In genomic region chr16:89729863-89730574, GRCh38 we compare ENCODE assay signal across 21 cellular contexts. TPM values are rescaled to one million over a fixed set of nuclear protein-coding genes. Genes with fewer than 3 reads are reported as not detected.
A peak's percentile ranks its signal among the peaks of the same experiment; 100 is the strongest.
DNase-seq lines count a peak whose midpoint lies in the region; ATAC-seq and TF ChIP-seq lines count a peak whose summit lies in the region.
"Had no signal": no experiment of that assay in that cellular context is flagged by ENCODE, and none has a peak within 500 bp of the region (broad histone marks: within the 10 kb centered on the region; RNA-seq: fewer than 3 reads in every experiment).

No MANE protein-coding gene starts in this region.

- H2BK20ac ChIP-seq in H9 (ENCODE audit: low read depth, low read length, poor library complexity, severe bottlenecking): no peak overlapping the region

- H3K4me3 Mint-ChIP-seq in activated naive CD8-positive, alpha-beta T cell: no peak overlapping the region
- H3K4me3 Mint-ChIP-seq in activated naive CD8-positive, alpha-beta T cell treated with anti-CD3 and anti-CD28 coated beads, Interleukin-2, amount 50 U/mL, for 24 hours: no peak overlapping the region
- H3K4me3 Mint-ChIP-seq in H9: no peak overlapping the region; a peak in 1 of 5 replicates
- H3K4me3 Mint-ChIP-seq in neural crest cell: peak overlapping the region; percentile 61
- H3K4me3 Mint-ChIP-seq: activated CD4-positive, alpha-beta T cell treated with anti-CD3 and anti-CD28 coated beads, Interleukin-2, amount 10 ng/mL, durations not matched to agents 24 days and 14 days; activated T-cell treated with anti-CD3 and anti-CD28 coated beads, Interleukin-2, amount 50 U/mL, for 4 hours; HFFc6 had no signal

- TF ChIP-seq POLR2A in prostate gland (IDR thresholded peaks at IDR 0.05): no peak

- no peak overlapping the region for H3K9ac ChIP-seq in H9 (ENCODE audit: extremely low read depth, insufficient read length, low read length)

- H3K27me3 Mint-ChIP-seq in activated naive CD8-positive, alpha-beta T cell: no peaks in the 10 kb centered on the region
- H3K27me3 Mint-ChIP-seq in activated naive CD8-positive, alpha-beta T cell treated with anti-CD3 and anti-CD28 coated beads, Interleukin-2, amount 50 U/mL, for 24 hours: no peaks in the 10 kb centered on the region
- H3K27me3 Mint-ChIP-seq in H9 (ENCODE audit: low read depth): peaks cover 2% of the 10 kb centered on the region
- no peaks in the 10 kb centered on the region for H3K27me3 Mint-ChIP-seq in neural crest cell (ENCODE audit: low read depth)
- H3K27me3 Mint-ChIP-seq: activated CD4-positive, alpha-beta T cell treated with anti-CD3 and anti-CD28 coated beads, Interleukin-2, amount 10 ng/mL, durations not matched to agents 24 days and 14 days had no signal

- no peak overlapping the region for H2BK120ac ChIP-seq in H9 (ENCODE audit: low read depth, low read length, poor library complexity, severe bottlenecking)

- H3K4me1 Mint-ChIP-seq in activated naive CD8-positive, alpha-beta T cell (ENCODE audit: low read depth): peaks cover 53% of the 10 kb centered on the region
- peaks cover 29% of the 10 kb centered on the region for H3K4me1 Mint-ChIP-seq in activated naive CD8-positive, alpha-beta T cell treated with anti-CD3 and anti-CD28 coated beads, Interleukin-2, amount 50 U/mL, for 24 hours
- peaks cover 9 to 24% of the 10 kb centered on the region in 2 experiments for H3K4me1 Mint-ChIP-seq in H9
- H3K4me1 Mint-ChIP-seq in neural crest cell: peaks cover 16% of the 10 kb centered on the region

- no peaks in the 10 kb centered on the region for H3K4me1 ChIP-seq in H9 (ENCODE audit: insufficient read depth, low read length)
- H3K4me1 ChIP-seq in prostate gland (replicated peaks): no peaks in the 10 kb centered on the region

- H3K9me3 ChIP-seq in H9 (ENCODE audit: control insufficient read depth, low read depth, low read length) (no peaks in the 10 kb centered on the region), prostate gland (no peaks in the 10 kb centered on the region)
- H3K9me3 ChIP-seq: Peyer's patch, thoracic aorta had no signal

- no peak overlapping the region for H4K8ac ChIP-seq in H9 (replicated peaks; ENCODE audit: insufficient read length, low read depth, low read length)

- no peaks in the 10 kb centered on the region for H4K20me1 ChIP-seq in H9 (ENCODE audit: control insufficient read depth, insufficient read depth, insufficient read length)

- H3K4me3 ChIP-seq in choroid plexus epithelial cell (ENCODE audit: low read depth, low read length) (no peak overlapping the region), prostate gland (no peak overlapping the region)
- H3K4me3 ChIP-seq: hepatocyte, Peyer's patch, smooth muscle cell, thoracic aorta had no signal

- ATAC-seq in activated naive CD8-positive, alpha-beta T cell treated with anti-CD3 and anti-CD28 coated beads, Interleukin-2, amount 50 U/mL, for 24 hours: no peak
- ATAC-seq: activated T-cell treated with anti-CD3 and anti-CD28 coated beads, Interleukin-2, amount 50 U/mL, for 4 hours had no signal

- H3K27ac Mint-ChIP-seq in activated naive CD8-positive, alpha-beta T cell: peak overlapping the region; percentile 46
- no peak overlapping the region for H3K27ac Mint-ChIP-seq in activated naive CD8-positive, alpha-beta T cell treated with anti-CD3 and anti-CD28 coated beads, Interleukin-2, amount 50 U/mL, for 24 hours
- H3K27ac Mint-ChIP-seq in H9: peak overlapping the region in 2 of 3 experiments; percentile 74 to 81; a peak in 4 of 7 replicates
- H3K27ac Mint-ChIP-seq in neural crest cell (ENCODE audit: unreplicated experiment): peak overlapping the region; percentile 19
- H3K27ac Mint-ChIP-seq: activated CD4-positive, alpha-beta T cell treated with anti-CD3 and anti-CD28 coated beads, Interleukin-2, amount 10 ng/mL, durations not matched to agents 24 days and 14 days; HFFc6 had no signal

- no peak overlapping the region for H3K4ac ChIP-seq in H9 (ENCODE audit: low read depth, low read length)

- H3K79me2 ChIP-seq in H9 (ENCODE audit: insufficient read depth, low read length): no peaks in the 10 kb centered on the region
- H3K79me2 ChIP-seq: hepatocyte had no signal

- H4K91ac ChIP-seq in H9 (ENCODE audit: insufficient read length, low read depth, low read length): no peak overlapping the region

- no peak overlapping the region for H3T11ph ChIP-seq in H9 (ENCODE audit: low read length)

- H3K23ac ChIP-seq in H9 (ENCODE audit: insufficient read length, low read depth, low read length): no peak overlapping the region

- no peak overlapping the region for H2AFZ ChIP-seq in H9 (ENCODE audit: low read length)
- H2AFZ ChIP-seq: hepatocyte had no signal

- H3K4me2 ChIP-seq in H9 (ENCODE audit: insufficient read depth, insufficient read length, low read length): no peak overlapping the region
- H3K4me2 ChIP-seq: hepatocyte, smooth muscle cell had no signal

- H3K36me3 ChIP-seq in prostate gland: peaks cover 9 to 32% of the 10 kb centered on the region in 2 donors

- peaks cover 8% of the 10 kb centered on the region for H3K36me3 Mint-ChIP-seq in activated naive CD8-positive, alpha-beta T cell
- peaks cover 38% of the 10 kb centered on the region for H3K36me3 Mint-ChIP-seq in activated naive CD8-positive, alpha-beta T cell treated with anti-CD3 and anti-CD28 coated beads, Interleukin-2, amount 50 U/mL, for 24 hours (ENCODE audit: low read depth)
- peaks cover 24 to 64% (median 61%) of the 10 kb centered on the region in 3 experiments; a peak in 6 of 7 replicates for H3K36me3 Mint-ChIP-seq in H9 (ENCODE audit: insufficient read depth in 1 of 3, low read depth in 3 of 3)
- H3K36me3 Mint-ChIP-seq in neural crest cell (ENCODE audit: low read depth): peaks cover 18% of the 10 kb centered on the region

- H3K27me3 ChIP-seq in H9 (ENCODE audit: insufficient read depth, low read length) (no peaks in the 10 kb centered on the region), prostate gland (replicated peaks; ENCODE audit: insufficient read depth) (no peaks in the 10 kb centered on the region)
- H3K27me3 ChIP-seq: hepatocyte, Peyer's patch had no signal

- H4K5ac ChIP-seq in H9 (ENCODE audit: insufficient read length, low read depth, low read length): no peak overlapping the region

- intact Hi-C loops in prostate gland (cut with DNase I): no loop called here

- no peaks in the 10 kb centered on the region for H3K9me3 Mint-ChIP-seq in activated naive CD8-positive, alpha-beta T cell (ENCODE audit: low read depth)
- no peaks in the 10 kb centered on the region for H3K9me3 Mint-ChIP-seq in activated naive CD8-positive, alpha-beta T cell treated with anti-CD3 and anti-CD28 coated beads, Interleukin-2, amount 50 U/mL, for 24 hours
- H3K9me3 Mint-ChIP-seq in H9: no peaks in the 10 kb centered on the region; a peak in 1 of 5 replicates
- H3K9me3 Mint-ChIP-seq in neural crest cell: no peaks in the 10 kb centered on the region
- H3K9me3 Mint-ChIP-seq: activated CD4-positive, alpha-beta T cell treated with anti-CD3 and anti-CD28 coated beads, Interleukin-2, amount 10 ng/mL, durations not matched to agents 24 days and 14 days; activated T-cell treated with anti-CD3 and anti-CD28 coated beads, Interleukin-2, amount 50 U/mL, for 4 hours; HFFc6 had no signal

- no peak overlapping the region for H3K14ac ChIP-seq in H9 (ENCODE audit: insufficient read depth, low read length)

- WGBS in H9 (ENCODE audit: extremely low coverage, insufficient read length, low lambda C conversion rate): no CpG with 5 or more reads among the region's 13 CpGs
- 66% methylated on average over 13 of the region's 13 CpGs for WGBS in prostate gland

- H2BK12ac ChIP-seq in H9 (ENCODE audit: insufficient read length, low read depth, low read length): no peak overlapping the region

- no peak overlapping the region for H2AK5ac ChIP-seq in H9 (ENCODE audit: insufficient read length, low read length)

- H2BK15ac ChIP-seq in H9 (ENCODE audit: low read depth, low read length): no peak overlapping the region

- H3K79me1 ChIP-seq in H9 (ENCODE audit: insufficient read depth, low read depth, low read length, poor library complexity, severe bottlenecking): no peaks in the 10 kb centered on the region

- H2BK5ac ChIP-seq in H9 (ENCODE audit: insufficient read length, low read length): no peak overlapping the region

- no peak overlapping the region for H3K56ac ChIP-seq in H9 (ENCODE audit: insufficient read length, low read depth, low read length)

- TF ChIP-seq CTCF in H9 (conservative IDR thresholded peaks at IDR 0.05) (no peak), choroid plexus epithelial cell (conservative IDR thresholded peaks at IDR 0.05; ENCODE audit: low read depth, low read length) (no peak), neural crest cell (conservative IDR thresholded peaks at IDR 0.05) (no peak), prostate gland (IDR thresholded peaks at IDR 0.05) (no peak)

- no peak overlapping the region for H3K27ac ChIP-seq in H9 (ENCODE audit: insufficient read length, low read depth, low read length)
- no peak overlapping the region for H3K27ac ChIP-seq in prostate gland
- H3K27ac ChIP-seq: hepatocyte, Peyer's patch, thoracic aorta had no signal

- H3K23me2 ChIP-seq in H9 (ENCODE audit: insufficient read length, low read depth, low read length, poor library complexity, severe bottlenecking): no peaks in the 10 kb centered on the region

- DNase-seq in activated naive CD8-positive, alpha-beta T cell treated with anti-CD3 and anti-CD28 coated beads, Interleukin-2, amount 50 U/mL, for 24 hours: no peak
- no peak for DNase-seq in H9
- peak; percentile 62 for DNase-seq in choroid plexus epithelial cell (ENCODE audit: low read depth)
- no peak for DNase-seq in neural crest cell (ENCODE audit: low read depth, low spot score)
- DNase-seq in NCI-H82 (lab: John Stamatoyannopoulos, UW): no peak
- no peak for DNase-seq in HK-2 (ENCODE audit: unreplicated experiment)
- DNase-seq in prostate gland (ENCODE audit: low spot score): no peak
- DNase-seq: activated CD4-positive, alpha-beta T cell treated with anti-CD3 and anti-CD28 coated beads, Interleukin-2, amount 10 ng/mL, durations not matched to agents 24 days and 14 days; activated T-cell treated with anti-CD3 and anti-CD28 coated beads, Interleukin-2, amount 50 U/mL, for 4 hours; cerebellar nuclear complex; COR-L47; HFFc6; NCI-H187 treated with DMSO at 0.1 percent for 48 hours; NCI-H748 treated with DMSO at 0.1 percent for 48 hours; Peyer's patch; stimulated activated CD4-positive, alpha-beta T cell treated with anti-CD3 and anti-CD28 coated beads, Interleukin-4, amount 100 ng/mL, for 4 hours; stimulated activated CD8-positive, alpha-beta memory T cell treated with anti-CD3 and anti-CD28 coated beads, Interleukin-4, amount 100 ng/mL, for 48 hours had no signal

- no peak overlapping the region for H3K18ac ChIP-seq in H9 (ENCODE audit: insufficient read length, low read depth, low read length)

RNA-seq across cellular contexts. Expression of gene ZNF276, which starts 8.7 kb away (rescaled TPM):
- total RNA-seq in H9 (2021) (17.4 and 18.6 TPM in 2 replicates), neural crest cell (31.6 and 32.9 TPM in 2 replicates), prostate gland (10 to 100 TPM; 18.4 to 46.1 TPM)

RNA-seq across cellular contexts. Expression of gene VPS9D1, which starts 9.3 kb away (rescaled TPM):
- 5.6 and 6.0 TPM in 2 replicates for total RNA-seq in H9 (2021)
- 18.0 and 20.2 TPM in 2 replicates for total RNA-seq in neural crest cell
- 10 to 100 TPM in 1 of 2 donors, 1 to 10 TPM in 1; 8.5 to 16.0 TPM for total RNA-seq in prostate gland

RNA-seq across cellular contexts. Expression of gene SPATA2L, which starts 28.5 kb away (rescaled TPM):
- 27.1 and 27.4 TPM in 2 replicates for total RNA-seq in H9 (2021)
- 8.6 and 10.6 TPM in 2 replicates for total RNA-seq in neural crest cell
- total RNA-seq in prostate gland: 10 to 100 TPM; 15.6 to 19.7 TPM

RNA-seq across cellular contexts. Expression of gene CDK10, which starts 43.5 kb away (rescaled TPM):
- total RNA-seq in H9 (2021) (76.6 and 77.1 TPM in 2 replicates), neural crest cell (127 and 131 TPM in 2 replicates), prostate gland (10 to 100 TPM; 42.1 to 79.0 TPM)
